9 cellular contexts compared by ENCODE assay signal in genomic region chr21:45129231-45129923, GRCh38. TPM values are rescaled to one million over a fixed set of nuclear protein-coding genes. Genes with fewer than 3 reads are reported as not detected.
DNase-seq lines count a peak whose midpoint lies in the region; ATAC-seq and TF ChIP-seq lines count a peak whose summit lies in the region.
"Had no signal": no experiment of that assay in that cellular context is flagged by ENCODE, and none has a peak within 500 bp of the region (broad histone marks: within the 10 kb centered on the region; RNA-seq: fewer than 3 reads in every experiment).

No MANE protein-coding gene starts in this region.

- H3K27me3 ChIP-seq in left lung: no peaks in the 10 kb centered on the region
- H3K27me3 ChIP-seq in upper lobe of left lung: no peaks in the 10 kb centered on the region
- H3K27me3 ChIP-seq in prostate gland (replicated peaks; ENCODE audit: insufficient read depth): no peaks in the 10 kb centered on the region

- H3K27me3 Mint-ChIP-seq in activated CD4-positive, alpha-beta T cell treated with anti-CD3 and anti-CD28 coated beads for 36 hours: no peaks in the 10 kb centered on the region
- H3K27me3 Mint-ChIP-seq: activated naive CD8-positive, alpha-beta T cell had no signal

- H3K4me3 Mint-ChIP-seq in activated CD4-positive, alpha-beta T cell treated with anti-CD3 and anti-CD28 coated beads for 36 hours: no peak overlapping the region
- H3K4me3 Mint-ChIP-seq: activated naive CD8-positive, alpha-beta T cell had no signal

- no peak for TF ChIP-seq CTCF in left lung (IDR thresholded peaks at IDR 0.05)
- no peak for TF ChIP-seq CTCF in upper lobe of left lung (IDR thresholded peaks at IDR 0.05)
- no peak for TF ChIP-seq CTCF in prostate gland (IDR thresholded peaks at IDR 0.05)

- peak overlapping the region; percentile 70 for H3K27ac Mint-ChIP-seq in activated CD4-positive, alpha-beta T cell treated with anti-CD3 and anti-CD28 coated beads for 36 hours

- peaks cover 17 to 57% of the 10 kb centered on the region in 2 donors for H3K4me1 ChIP-seq in left lung
- H3K4me1 ChIP-seq in upper lobe of left lung: peaks cover 39 to 46% (median 43%) of the 10 kb centered on the region in 4 donors
- peaks cover 4% of the 10 kb centered on the region for H3K4me1 ChIP-seq in prostate gland (replicated peaks)

- 73 to 83% methylated on average over 19 of the region's 19 CpGs for WGBS in upper lobe of left lung, 2 donors
- 83% methylated on average over 19 of the region's 19 CpGs for WGBS in prostate gland

- POLR2A ChIA-PET in activated CD4-positive, alpha-beta T cell treated with anti-CD3 and anti-CD28 coated beads for 36 hours (lab: Charles Lee): no interaction called here

- intact Hi-C loops in activated CD4-positive, alpha-beta T cell treated with anti-CD3 and anti-CD28 coated beads for 36 hours (cut with DNase I, micrococcal nuclease): loop anchor here (2.0 to 5.0 kb wide), 3 partner anchors 51 to 237 kb away; no protein-coding TSS in a partner anchor
- intact Hi-C loops in left lung (cut with DNase I): loop anchor here (5.0 to 10.0 kb wide), 2 partner anchors 175 to 182 kb away; no protein-coding TSS in a partner anchor
- intact Hi-C loops in prostate gland (cut with DNase I): no loop called here

- H3K9me3 ChIP-seq in left lung (no peaks in the 10 kb centered on the region), upper lobe of left lung (no peaks in the 10 kb centered on the region), prostate gland (no peaks in the 10 kb centered on the region)

- TF ChIP-seq POLR2A in upper lobe of left lung (IDR thresholded peaks at IDR 0.05): no peak
- no peak for TF ChIP-seq POLR2A in prostate gland (IDR thresholded peaks at IDR 0.05)

- no peaks in the 10 kb centered on the region for H3K9me3 Mint-ChIP-seq in activated CD4-positive, alpha-beta T cell treated with anti-CD3 and anti-CD28 coated beads for 36 hours (ENCODE audit: low read depth)

- no peak for TF ChIP-seq EP300 in upper lobe of left lung (IDR thresholded peaks at IDR 0.05)

- no peak for DNase-seq in activated CD4-positive, alpha-beta T cell treated with anti-CD3 and anti-CD28 coated beads for 36 hours
- no peak for DNase-seq in activated CD4-positive, alpha-beta T cell treated with anti-CD3 and anti-CD28 coated beads, Interleukin-2, amount 50 U/mL, for 4 hours
- DNase-seq in cerebellar cortex (ENCODE audit: low spot score) (peak; percentile 59), left lung (peak in 1 of 2 donors; percentile 76), upper lobe of left lung (peak in 1 of 2 donors; percentile 65), prostate gland (ENCODE audit: low spot score) (no peak), NCI-H1436 (lab: John Stamatoyannopoulos, UW) (no peak)

- ATAC-seq in activated CD4-positive, alpha-beta T cell treated with anti-CD3 and anti-CD28 coated beads for 36 hours: no peak
- ATAC-seq in left lung (peak; percentile 25), upper lobe of left lung (ENCODE audit: low FRiP score in 2 of 2) (peak in 1 of 2 donors; percentile 52), HG02970 (IDR thresholded peaks at IDR 0.05; ENCODE audit: low FRiP score, unreplicated experiment) (no peak)

- H3K4me1 Mint-ChIP-seq in activated CD4-positive, alpha-beta T cell treated with anti-CD3 and anti-CD28 coated beads for 36 hours: peaks cover 31% of the 10 kb centered on the region

- H3K36me3 ChIP-seq in left lung (no peaks in the 10 kb centered on the region), upper lobe of left lung (peaks cover 0 to 7% (median 0%) of the 10 kb centered on the region in 4 donors), prostate gland (no peaks in the 10 kb centered on the region)

- peaks cover 6% of the 10 kb centered on the region for H3K36me3 Mint-ChIP-seq in activated CD4-positive, alpha-beta T cell treated with anti-CD3 and anti-CD28 coated beads for 36 hours (ENCODE audit: low read depth)

- H3K27ac ChIP-seq in left lung: peak overlapping the region; percentile 46 to 76
- H3K27ac ChIP-seq in upper lobe of left lung: peak overlapping the region; percentile 54 to 73 (median 63)
- peak overlapping the region in 1 of 2 donors; percentile 58 for H3K27ac ChIP-seq in prostate gland

- H3K4me3 ChIP-seq in left lung: no peak overlapping the region
- no peak overlapping the region for H3K4me3 ChIP-seq in upper lobe of left lung
- H3K4me3 ChIP-seq in prostate gland: no peak overlapping the region

- CTCF ChIA-PET in activated CD4-positive, alpha-beta T cell treated with anti-CD3 and anti-CD28 coated beads for 36 hours (lab: Charles Lee): interaction anchor here (0.6 to 9.1 kb wide), 28 partner anchors 8 to 308 kb away, joined by 3 to 131 read pairs (median 4); no protein-coding TSS in a partner anchor

RNA-seq across cellular contexts. Expression of gene ADARB1, which starts 55.0 kb away (rescaled TPM):
- 10 to 100 TPM; 32.8 to 37.7 TPM for total RNA-seq in activated CD4-positive, alpha-beta T cell treated with anti-CD3 and anti-CD28 coated beads for 36 hours
- total RNA-seq in left lung: 10 to 100 TPM; 30.4 to 53.4 TPM
- 10 to 100 TPM; 26.5 to 94.3 (median 42.4) TPM for total RNA-seq in upper lobe of left lung
- total RNA-seq in prostate gland: 10 to 100 TPM; 21.0 to 30.9 TPM
